Comparison of ENCODE assay signal across 1 cellular context in the genomic region with DNA sequence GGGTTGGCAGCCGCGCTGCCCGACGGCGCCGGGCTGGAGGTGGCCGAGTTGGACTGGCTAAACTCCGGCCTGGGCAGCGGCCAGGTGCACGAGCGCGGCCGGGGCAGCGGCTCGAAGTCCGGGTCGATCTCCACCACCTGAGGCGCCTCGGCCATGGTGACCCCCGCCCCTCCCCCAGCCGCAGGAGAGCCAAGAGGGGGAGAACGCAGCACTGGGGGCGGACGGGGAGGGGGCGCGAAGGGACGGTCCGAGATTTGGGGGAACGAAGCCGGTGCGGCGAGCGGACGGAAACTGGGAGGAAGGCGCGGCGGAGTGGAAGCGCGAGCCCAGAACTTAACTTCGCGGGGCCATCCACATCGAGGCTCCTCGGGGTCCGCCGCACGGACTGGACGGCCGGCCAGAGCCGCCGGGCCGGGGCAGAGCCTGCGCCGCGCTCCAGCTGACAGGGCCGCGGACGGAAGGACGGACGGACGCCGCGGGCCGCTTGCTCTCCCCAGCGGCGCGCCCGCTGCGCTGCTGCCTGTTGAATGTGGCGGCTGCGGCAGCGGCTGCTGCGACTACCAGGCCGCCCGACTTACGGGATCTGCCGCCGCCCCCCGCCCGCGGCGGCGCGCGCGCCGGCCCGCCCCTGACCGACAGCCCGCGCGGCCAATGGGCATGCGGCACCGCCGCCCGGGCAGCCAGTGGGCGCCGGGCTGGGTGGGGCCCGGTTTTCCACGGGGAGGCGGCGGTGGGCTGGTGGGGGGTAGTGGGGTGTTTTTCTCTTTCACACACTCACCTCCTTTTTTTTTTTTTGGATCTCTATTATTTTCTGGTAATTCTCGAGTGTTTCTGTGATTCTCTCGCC.
A peak's percentile ranks its signal among the peaks of the same experiment; 100 is the strongest.
TF ChIP-seq lines count a peak whose summit lies in the region.

A gene (minus strand): TSS at position 584 of the 847 bp plus-strand sequence. CDS start 429 bp downstream, at position 155.

TF ChIP-seq in HepG2, 621 proteins besides CTCF, POLR2A, EP300 and RAD21 (continued from another document and continues in another):
- TF ChIP-seq, protein P1, sequence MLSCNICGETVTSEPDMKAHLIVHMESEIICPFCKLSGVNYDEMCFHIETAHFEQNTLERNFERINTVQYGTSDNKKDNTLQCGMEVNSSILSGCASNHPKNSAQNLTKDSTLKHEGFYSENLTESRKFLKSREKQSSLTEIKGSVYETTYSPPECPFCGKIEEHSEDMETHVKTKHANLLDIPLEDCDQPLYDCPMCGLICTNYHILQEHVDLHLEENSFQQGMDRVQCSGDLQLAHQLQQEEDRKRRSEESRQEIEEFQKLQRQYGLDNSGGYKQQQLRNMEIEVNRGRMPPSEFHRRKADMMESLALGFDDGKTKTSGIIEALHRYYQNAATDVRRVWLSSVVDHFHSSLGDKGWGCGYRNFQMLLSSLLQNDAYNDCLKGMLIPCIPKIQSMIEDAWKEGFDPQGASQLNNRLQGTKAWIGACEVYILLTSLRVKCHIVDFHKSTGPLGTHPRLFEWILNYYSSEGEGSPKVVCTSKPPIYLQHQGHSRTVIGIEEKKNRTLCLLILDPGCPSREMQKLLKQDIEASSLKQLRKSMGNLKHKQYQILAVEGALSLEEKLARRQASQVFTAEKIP (CRISPR knock-in tag; IDR thresholded peaks at IDR 0.05; ENCODE audit: borderline replicate concordance): no peak
- no peak for TF ChIP-seq ARID2 (CRISPR knock-in tag; IDR thresholded peaks at IDR 0.05; ENCODE audit: borderline replicate concordance)
- TF ChIP-seq SIN3A (IDR thresholded peaks at IDR 0.05; ENCODE audit: borderline replicate concordance, low read depth, low read length): peak; percentile 48; the same call in 1 of the 2 replicates
- no peak for TF ChIP-seq MTA3 (CRISPR knock-in tag; IDR thresholded peaks at IDR 0.05)
- peak; percentile 67 for TF ChIP-seq AGO2 (optimal IDR thresholded peaks at IDR 0.05; ENCODE audit: low read depth, low read length)
- no peak for TF ChIP-seq ZNF816 (CRISPR knock-in tag; IDR thresholded peaks at IDR 0.05; ENCODE audit: borderline replicate concordance)
- TF ChIP-seq, protein P2, sequence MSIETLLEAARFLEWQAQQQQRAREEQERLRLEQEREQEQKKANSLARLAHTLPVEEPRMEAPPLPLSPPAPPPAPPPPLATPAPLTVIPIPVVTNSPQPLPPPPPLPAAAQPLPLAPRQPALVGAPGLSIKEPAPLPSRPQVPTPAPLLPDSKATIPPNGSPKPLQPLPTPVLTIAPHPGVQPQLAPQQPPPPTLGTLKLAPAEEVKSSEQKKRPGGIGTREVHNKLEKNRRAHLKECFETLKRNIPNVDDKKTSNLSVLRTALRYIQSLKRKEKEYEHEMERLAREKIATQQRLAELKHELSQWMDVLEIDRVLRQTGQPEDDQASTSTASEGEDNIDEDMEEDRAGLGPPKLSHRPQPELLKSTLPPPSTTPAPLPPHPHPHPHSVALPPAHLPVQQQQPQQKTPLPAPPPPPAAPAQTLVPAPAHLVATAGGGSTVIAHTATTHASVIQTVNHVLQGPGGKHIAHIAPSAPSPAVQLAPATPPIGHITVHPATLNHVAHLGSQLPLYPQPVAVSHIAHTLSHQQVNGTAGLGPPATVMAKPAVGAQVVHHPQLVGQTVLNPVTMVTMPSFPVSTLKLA (IDR thresholded peaks at IDR 0.05): no peak
- TF ChIP-seq SETDB1 (CRISPR knock-in tag; IDR thresholded peaks at IDR 0.05; ENCODE audit: borderline replicate concordance): no peak
- TF ChIP-seq, protein P3, sequence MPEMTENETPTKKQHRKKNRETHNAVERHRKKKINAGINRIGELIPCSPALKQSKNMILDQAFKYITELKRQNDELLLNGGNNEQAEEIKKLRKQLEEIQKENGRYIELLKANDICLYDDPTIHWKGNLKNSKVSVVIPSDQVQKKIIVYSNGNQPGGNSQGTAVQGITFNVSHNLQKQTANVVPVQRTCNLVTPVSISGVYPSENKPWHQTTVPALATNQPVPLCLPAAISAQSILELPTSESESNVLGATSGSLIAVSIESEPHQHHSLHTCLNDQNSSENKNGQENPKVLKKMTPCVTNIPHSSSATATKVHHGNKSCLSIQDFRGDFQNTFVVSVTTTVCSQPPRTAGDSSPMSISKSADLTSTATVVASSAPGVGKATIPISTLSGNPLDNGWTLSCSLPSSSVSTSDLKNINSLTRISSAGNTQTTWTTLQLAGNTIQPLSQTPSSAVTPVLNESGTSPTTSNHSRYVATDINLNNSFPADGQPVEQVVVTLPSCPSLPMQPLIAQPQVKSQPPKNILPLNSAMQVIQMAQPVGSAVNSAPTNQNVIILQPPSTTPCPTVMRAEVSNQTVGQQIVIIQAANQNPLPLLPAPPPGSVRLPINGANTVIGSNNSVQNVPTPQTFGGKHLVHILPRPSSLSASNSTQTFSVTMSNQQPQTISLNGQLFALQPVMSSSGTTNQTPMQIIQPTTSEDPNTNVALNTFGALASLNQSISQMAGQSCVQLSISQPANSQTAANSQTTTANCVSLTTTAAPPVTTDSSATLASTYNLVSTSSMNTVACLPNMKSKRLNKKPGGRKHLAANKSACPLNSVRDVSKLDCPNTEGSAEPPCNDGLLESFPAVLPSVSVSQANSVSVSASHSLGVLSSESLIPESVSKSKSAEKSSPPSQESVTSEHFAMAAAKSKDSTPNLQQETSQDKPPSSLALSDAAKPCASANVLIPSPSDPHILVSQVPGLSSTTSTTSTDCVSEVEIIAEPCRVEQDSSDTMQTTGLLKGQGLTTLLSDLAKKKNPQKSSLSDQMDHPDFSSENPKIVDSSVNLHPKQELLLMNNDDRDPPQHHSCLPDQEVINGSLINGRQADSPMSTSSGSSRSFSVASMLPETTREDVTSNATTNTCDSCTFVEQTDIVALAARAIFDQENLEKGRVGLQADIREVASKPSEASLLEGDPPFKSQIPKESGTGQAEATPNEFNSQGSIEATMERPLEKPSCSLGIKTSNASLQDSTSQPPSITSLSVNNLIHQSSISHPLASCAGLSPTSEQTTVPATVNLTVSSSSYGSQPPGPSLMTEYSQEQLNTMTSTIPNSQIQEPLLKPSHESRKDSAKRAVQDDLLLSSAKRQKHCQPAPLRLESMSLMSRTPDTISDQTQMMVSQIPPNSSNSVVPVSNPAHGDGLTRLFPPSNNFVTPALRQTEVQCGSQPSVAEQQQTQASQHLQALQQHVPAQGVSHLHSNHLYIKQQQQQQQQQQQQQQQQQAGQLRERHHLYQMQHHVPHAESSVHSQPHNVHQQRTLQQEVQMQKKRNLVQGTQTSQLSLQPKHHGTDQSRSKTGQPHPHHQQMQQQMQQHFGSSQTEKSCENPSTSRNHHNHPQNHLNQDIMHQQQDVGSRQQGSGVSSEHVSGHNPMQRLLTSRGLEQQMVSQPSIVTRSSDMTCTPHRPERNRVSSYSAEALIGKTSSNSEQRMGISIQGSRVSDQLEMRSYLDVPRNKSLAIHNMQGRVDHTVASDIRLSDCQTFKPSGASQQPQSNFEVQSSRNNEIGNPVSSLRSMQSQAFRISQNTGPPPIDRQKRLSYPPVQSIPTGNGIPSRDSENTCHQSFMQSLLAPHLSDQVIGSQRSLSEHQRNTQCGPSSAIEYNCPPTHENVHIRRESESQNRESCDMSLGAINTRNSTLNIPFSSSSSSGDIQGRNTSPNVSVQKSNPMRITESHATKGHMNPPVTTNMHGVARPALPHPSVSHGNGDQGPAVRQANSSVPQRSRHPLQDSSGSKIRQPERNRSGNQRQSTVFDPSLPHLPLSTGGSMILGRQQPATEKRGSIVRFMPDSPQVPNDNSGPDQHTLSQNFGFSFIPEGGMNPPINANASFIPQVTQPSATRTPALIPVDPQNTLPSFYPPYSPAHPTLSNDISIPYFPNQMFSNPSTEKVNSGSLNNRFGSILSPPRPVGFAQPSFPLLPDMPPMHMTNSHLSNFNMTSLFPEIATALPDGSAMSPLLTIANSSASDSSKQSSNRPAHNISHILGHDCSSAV (CRISPR knock-in tag; IDR thresholded peaks at IDR 0.05; ENCODE audit: borderline replicate concordance): no peak
- TF ChIP-seq PHF20 (CRISPR knock-in tag; IDR thresholded peaks at IDR 0.05): no peak
- 0 out of 2 replicates have a peak, but pooled peaks have one; percentile 15 for TF ChIP-seq FOSL2 (CRISPR knock-in tag; IDR thresholded peaks at IDR 0.05)
- TF ChIP-seq, protein P4, sequence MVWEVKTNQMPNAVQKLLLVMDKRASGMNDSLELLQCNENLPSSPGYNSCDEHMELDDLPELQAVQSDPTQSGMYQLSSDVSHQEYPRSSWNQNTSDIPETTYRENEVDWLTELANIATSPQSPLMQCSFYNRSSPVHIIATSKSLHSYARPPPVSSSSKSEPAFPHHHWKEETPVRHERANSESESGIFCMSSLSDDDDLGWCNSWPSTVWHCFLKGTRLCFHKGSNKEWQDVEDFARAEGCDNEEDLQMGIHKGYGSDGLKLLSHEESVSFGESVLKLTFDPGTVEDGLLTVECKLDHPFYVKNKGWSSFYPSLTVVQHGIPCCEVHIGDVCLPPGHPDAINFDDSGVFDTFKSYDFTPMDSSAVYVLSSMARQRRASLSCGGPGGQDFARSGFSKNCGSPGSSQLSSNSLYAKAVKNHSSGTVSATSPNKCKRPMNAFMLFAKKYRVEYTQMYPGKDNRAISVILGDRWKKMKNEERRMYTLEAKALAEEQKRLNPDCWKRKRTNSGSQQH (CRISPR knock-in tag; IDR thresholded peaks at IDR 0.05; ENCODE audit: low read depth): 0 out of 2 replicates have a peak, but pooled peaks have one; percentile 16
- no peak for TF ChIP-seq ZSCAN9 (CRISPR knock-in tag; IDR thresholded peaks at IDR 0.05; ENCODE audit: borderline replicate concordance)
- TF ChIP-seq, protein P5, sequence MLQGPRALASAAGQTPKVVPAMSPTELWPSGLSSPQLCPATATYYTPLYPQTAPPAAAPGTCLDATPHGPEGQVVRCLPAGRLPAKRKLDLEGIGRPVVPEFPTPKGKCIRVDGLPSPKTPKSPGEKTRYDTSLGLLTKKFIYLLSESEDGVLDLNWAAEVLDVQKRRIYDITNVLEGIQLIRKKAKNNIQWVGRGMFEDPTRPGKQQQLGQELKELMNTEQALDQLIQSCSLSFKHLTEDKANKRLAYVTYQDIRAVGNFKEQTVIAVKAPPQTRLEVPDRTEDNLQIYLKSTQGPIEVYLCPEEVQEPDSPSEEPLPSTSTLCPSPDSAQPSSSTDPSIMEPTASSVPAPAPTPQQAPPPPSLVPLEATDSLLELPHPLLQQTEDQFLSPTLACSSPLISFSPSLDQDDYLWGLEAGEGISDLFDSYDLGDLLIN (CRISPR knock-in tag; IDR thresholded peaks at IDR 0.05; ENCODE audit: borderline replicate concordance): no peak
- TF ChIP-seq GPN1 (CRISPR knock-in tag; IDR thresholded peaks at IDR 0.05; ENCODE audit: borderline replicate concordance): no peak
- no peak for TF ChIP-seq ZNF432 (CRISPR knock-in tag; IDR thresholded peaks at IDR 0.05; ENCODE audit: borderline replicate concordance)
- peak; percentile 63; the same call in 1 of the 2 replicates for TF ChIP-seq ZNF333 (CRISPR knock-in tag; IDR thresholded peaks at IDR 0.05; ENCODE audit: borderline replicate concordance)
- no peak for TF ChIP-seq ZNF34 (CRISPR knock-in tag; IDR thresholded peaks at IDR 0.05; ENCODE audit: borderline replicate concordance)
- peak; percentile 10; the same call in 1 of the 2 replicates for TF ChIP-seq TARDBP (CRISPR knock-in tag; IDR thresholded peaks at IDR 0.05)
- TF ChIP-seq, protein P6, sequence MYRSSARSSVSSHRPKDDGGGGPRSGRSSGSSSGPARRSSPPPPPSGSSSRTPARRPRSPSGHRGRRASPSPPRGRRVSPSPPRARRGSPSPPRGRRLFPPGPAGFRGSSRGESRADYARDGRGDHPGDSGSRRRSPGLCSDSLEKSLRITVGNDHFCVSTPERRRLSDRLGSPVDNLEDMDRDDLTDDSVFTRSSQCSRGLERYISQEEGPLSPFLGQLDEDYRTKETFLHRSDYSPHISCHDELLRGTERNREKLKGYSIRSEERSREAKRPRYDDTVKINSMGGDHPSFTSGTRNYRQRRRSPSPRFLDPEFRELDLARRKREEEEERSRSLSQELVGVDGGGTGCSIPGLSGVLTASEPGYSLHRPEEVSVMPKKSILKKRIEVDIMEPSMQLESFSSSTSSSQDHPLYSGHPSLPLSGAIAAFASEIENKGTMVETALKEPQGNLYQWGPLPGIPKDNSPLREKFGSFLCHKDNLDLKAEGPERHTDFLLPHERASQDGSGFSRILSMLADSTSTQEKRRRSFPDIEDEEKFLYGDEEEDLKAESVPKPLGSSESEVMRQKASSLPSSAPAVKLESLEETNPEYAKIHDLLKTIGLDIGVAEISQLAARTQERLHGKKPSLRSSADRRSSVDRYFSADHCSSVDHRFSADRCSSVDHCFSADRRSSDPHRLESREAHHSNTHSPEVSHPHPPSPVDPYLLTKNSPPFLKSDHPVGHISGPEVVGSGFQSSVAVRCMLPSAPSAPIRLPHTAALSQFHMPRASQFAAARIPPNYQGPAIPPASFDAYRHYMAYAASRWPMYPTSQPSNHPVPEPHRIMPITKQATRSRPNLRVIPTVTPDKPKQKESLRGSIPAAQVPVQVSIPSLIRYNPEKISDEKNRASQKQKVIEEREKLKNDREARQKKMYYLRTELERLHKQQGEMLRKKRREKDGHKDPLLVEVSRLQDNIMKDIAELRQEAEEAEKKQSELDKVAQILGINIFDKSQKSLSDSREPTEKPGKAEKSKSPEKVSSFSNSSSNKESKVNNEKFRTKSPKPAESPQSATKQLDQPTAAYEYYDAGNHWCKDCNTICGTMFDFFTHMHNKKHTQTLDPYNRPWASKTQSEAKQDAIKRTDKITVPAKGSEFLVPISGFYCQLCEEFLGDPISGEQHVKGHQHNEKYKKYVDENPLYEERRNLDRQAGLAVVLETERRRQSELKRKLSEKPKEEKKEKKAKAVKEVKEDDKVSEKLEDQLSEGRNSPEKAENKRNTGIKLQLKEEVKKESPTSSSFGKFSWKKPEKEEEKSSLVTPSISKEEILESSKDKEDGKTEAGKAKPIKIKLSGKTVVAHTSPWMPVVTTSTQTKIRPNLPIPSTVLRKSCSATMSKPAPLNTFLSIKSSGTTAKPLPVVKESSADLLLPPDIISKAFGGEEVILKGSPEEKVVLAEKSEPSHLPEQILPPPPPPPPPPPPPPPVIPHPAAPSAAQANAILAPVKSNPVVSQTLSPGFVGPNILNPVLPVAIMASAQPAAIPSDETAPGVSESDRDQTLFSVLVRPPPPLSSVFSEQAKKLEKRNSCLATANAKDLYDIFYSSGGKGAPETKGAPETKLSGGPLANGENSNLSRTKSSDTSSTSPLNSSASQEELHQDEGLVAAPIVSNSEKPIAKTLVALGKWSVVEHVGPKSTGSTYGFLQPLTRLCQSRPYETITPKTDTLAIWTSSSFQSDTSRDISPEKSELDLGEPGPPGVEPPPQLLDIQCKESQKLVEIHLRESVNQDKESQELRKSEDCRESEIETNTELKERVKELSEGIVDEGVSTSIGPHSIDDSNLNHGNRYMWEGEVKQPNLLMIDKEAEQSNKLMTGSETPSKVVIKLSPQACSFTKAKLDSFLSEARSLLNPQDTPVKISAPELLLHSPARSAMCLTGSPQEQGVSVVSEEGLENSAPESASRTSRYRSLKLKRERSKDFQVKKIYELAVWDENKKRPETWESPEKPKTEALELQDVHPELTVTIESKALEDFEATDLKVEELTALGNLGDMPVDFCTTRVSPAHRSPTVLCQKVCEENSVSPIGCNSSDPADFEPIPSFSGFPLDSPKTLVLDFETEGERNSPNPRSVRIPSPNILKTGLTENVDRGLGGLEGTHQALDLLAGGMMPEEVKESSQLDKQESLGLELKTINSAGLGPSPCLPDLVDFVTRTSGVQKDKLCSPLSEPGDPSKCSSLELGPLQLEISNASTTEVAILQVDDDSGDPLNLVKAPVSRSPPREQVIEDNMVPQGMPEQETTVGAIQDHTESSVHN (CRISPR knock-in tag; IDR thresholded peaks at IDR 0.05): no peak
